In the genomic region with DNA sequence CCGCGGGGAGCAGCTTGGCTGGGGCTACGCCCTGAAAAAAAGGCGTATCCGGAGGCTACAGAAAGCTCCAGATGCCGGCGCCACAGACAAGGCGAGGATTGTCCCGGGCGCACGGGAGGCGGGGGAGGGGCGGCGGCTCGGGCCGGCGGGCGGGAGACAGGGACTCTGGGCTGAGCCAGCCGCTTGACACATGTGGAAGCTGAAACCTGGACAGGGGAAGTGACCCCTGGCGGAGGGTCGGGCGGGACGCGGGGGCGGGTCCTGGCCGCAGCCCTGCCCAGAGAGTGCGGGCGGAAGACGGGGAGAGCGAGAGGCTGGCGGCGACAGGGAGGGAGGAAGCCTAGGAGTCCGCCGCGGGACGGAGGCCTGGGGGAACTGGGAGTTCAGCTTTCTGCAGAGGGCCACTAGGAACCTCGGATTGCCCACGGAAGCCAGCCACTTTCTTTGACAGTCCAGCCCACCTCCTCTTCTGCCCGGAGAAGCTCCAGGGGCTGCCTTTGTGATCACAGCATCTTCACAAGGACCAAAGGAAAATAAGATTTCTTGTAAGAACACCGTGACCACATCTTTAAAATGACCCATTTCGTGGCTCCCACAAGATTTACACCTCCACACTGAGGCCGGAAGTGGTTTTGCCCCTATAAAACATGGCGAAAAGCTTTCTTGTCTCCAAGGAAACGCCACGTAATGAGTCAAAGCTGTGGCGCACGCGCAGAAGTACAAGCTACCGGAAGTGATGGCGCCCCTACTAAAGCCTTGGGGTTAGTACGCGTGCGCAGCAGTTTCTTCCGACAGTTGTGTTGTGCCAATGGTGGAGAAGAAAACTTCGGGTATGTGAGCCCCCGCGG, we compare ENCODE assay signal across 8 cellular contexts. TPM values are rescaled to one million over a fixed set of nuclear protein-coding genes. Genes with fewer than 3 reads are reported as not detected.
DNase-seq lines count a peak whose midpoint lies in the region; TF ChIP-seq lines count a peak whose summit lies in the region.

A gene with protein sequence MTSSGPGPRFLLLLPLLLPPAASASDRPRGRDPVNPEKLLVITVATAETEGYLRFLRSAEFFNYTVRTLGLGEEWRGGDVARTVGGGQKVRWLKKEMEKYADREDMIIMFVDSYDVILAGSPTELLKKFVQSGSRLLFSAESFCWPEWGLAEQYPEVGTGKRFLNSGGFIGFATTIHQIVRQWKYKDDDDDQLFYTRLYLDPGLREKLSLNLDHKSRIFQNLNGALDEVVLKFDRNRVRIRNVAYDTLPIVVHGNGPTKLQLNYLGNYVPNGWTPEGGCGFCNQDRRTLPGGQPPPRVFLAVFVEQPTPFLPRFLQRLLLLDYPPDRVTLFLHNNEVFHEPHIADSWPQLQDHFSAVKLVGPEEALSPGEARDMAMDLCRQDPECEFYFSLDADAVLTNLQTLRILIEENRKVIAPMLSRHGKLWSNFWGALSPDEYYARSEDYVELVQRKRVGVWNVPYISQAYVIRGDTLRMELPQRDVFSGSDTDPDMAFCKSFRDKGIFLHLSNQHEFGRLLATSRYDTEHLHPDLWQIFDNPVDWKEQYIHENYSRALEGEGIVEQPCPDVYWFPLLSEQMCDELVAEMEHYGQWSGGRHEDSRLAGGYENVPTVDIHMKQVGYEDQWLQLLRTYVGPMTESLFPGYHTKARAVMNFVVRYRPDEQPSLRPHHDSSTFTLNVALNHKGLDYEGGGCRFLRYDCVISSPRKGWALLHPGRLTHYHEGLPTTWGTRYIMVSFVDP (minus strand): TSS at position 194 of the 848 bp plus-strand sequence. CDS start 307 bp downstream, outside the sequence.
ZNHIT1 (plus strand) TSS at position 778 of the 848 bp plus-strand sequence; CDS start at position 809, 31 bp downstream.

- H3K27ac ChIP-seq in subcutaneous abdominal adipose tissue (ENCODE audit: low read depth, low read length): peak within 1 kb of the TSS; percentile 96

- H3K4me1 ChIP-seq in neuron (ENCODE audit: insufficient read depth, low read length) (peaks cover 14% of the 10 kb centered on the region), subcutaneous abdominal adipose tissue (ENCODE audit: control insufficient read depth in 5 of 5, insufficient read depth in 5 of 5, low read length in 5 of 5) (peaks cover 6 to 47% (median 41%) of the 10 kb centered on the region in 5 donors)

- H2AFZ ChIP-seq in neuron (ENCODE audit: low read depth, low read length): peak within 1 kb of the TSS; percentile 42

- POLR2A ChIA-PET in HEK293T (lab: Yijun Ruan, JAX): interaction anchor here (0.8 to 5.3 kb wide), 20 partner anchors 9 to 343 kb away, joined by 3 to 38 read pairs (median 4); partner anchors contain the start of genes CLDN15, FIS1, MOGAT3 and SRRT

- no peaks in the 10 kb centered on the region for H3K27me3 ChIP-seq in neuron (ENCODE audit: insufficient read depth, low read length)
- H3K27me3 ChIP-seq in subcutaneous abdominal adipose tissue (ENCODE audit: control insufficient read depth in 5 of 5, insufficient read depth in 4 of 5, low read length in 5 of 5): no peaks in the 10 kb centered on the region

- CTCF ChIA-PET in HEK293T (lab: Yijun Ruan, JAX): interaction anchor here (0.7 to 2.4 kb wide), 8 partner anchors 17 to 80 kb away, joined by 3 to 7 read pairs (median 4); no protein-coding TSS in a partner anchor

- no peaks in the 10 kb centered on the region for H3K9me3 ChIP-seq in neuron (ENCODE audit: low read length)
- no peaks in the 10 kb centered on the region for H3K9me3 ChIP-seq in subcutaneous abdominal adipose tissue (ENCODE audit: control insufficient read depth in 5 of 5, low read length in 5 of 5)

- in situ Hi-C loops in SK-MEL-5 (cut with HindIII; ENCODE audit: low pct_unique_long_range_greater_than_20kb, low sequenced_read_pairs): no loop called here

- DNase-seq in GF-D8 (lab: John Stamatoyannopoulos, UW): peak; percentile 91
- peak; percentile 98 for DNase-seq in HEK293T (ENCODE audit: extremely low spot score)
- DNase-seq in MV-4-11 (lab: John Stamatoyannopoulos, UW): peak; percentile 97
- peak; percentile 100 for DNase-seq in SK-MEL-5 (ENCODE audit: low read depth, low spot score)
- DNase-seq in activated naive CD4-positive, alpha-beta T cell treated with Interleukin-2 at 50 U/mL for 16 hours: peak; percentile 95
- DNase-seq in foreskin melanocyte: peak; percentile 96

- H3K4me3 ChIP-seq in neuron (ENCODE audit: low read length): peak within 1 kb of the TSS; percentile 68
- peak within 1 kb of the TSS; percentile 76 to 97 (median 84) for H3K4me3 ChIP-seq in subcutaneous abdominal adipose tissue (ENCODE audit: low read depth in 1 of 5, low read length in 5 of 5)

- peak within 1 kb of the TSS; percentile 56 to 94 (median 87) for H3K9ac ChIP-seq in subcutaneous abdominal adipose tissue (ENCODE audit: low read length in 5 of 5)

- H3K36me3 ChIP-seq in neuron (ENCODE audit: insufficient read depth, low read length): peaks cover 5% of the 10 kb centered on the region
- H3K36me3 ChIP-seq in subcutaneous abdominal adipose tissue (ENCODE audit: control insufficient read depth in 5 of 5, insufficient read depth in 5 of 5, low read length in 5 of 5): peaks cover 0 to 26% (median 18%) of the 10 kb centered on the region in 5 donors

TF ChIP-seq in HEK293T, 16 proteins besides CTCF, POLR2A, EP300 and RAD21:
- peak; percentile 33; the same call in 1 of the 2 replicates for TF ChIP-seq ELF4 (IDR thresholded peaks at IDR 0.05)
- no peak for TF ChIP-seq L3MBTL2 (conservative IDR thresholded peaks at IDR 0.05)
- TF ChIP-seq TARDBP (IDR thresholded peaks at IDR 0.05): no peak
- TF ChIP-seq SP1 (IDR thresholded peaks at IDR 0.05): no peak
- no peak for TF ChIP-seq HDGF (IDR thresholded peaks at IDR 0.05; ENCODE audit: borderline replicate concordance)
- TF ChIP-seq NFRKB (IDR thresholded peaks at IDR 0.05): no peak
- no peak for TF ChIP-seq FOXM1 (IDR thresholded peaks at IDR 0.05; ENCODE audit: borderline replicate concordance)
- no peak for TF ChIP-seq FOXK2 (IDR thresholded peaks at IDR 0.05)
- TF ChIP-seq, protein P1, sequence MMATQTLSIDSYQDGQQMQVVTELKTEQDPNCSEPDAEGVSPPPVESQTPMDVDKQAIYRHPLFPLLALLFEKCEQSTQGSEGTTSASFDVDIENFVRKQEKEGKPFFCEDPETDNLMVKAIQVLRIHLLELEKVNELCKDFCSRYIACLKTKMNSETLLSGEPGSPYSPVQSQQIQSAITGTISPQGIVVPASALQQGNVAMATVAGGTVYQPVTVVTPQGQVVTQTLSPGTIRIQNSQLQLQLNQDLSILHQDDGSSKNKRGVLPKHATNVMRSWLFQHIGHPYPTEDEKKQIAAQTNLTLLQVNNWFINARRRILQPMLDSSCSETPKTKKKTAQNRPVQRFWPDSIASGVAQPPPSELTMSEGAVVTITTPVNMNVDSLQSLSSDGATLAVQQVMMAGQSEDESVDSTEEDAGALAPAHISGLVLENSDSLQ (IDR thresholded peaks at IDR 0.05): no peak; the same call in none of the 2 replicates
- TF ChIP-seq CTBP1 (IDR thresholded peaks at IDR 0.05; ENCODE audit: borderline replicate concordance): no peak
- TF ChIP-seq FOXA1 (IDR thresholded peaks at IDR 0.05): no peak
- TF ChIP-seq ZNF384 (IDR thresholded peaks at IDR 0.05): no peak
- TF ChIP-seq LEF1 (IDR thresholded peaks at IDR 0.05; ENCODE audit: borderline replicate concordance): no peak
- peak; percentile 81 for TF ChIP-seq ARNT (IDR thresholded peaks at IDR 0.05)
- no peak for TF ChIP-seq SUZ12 (IDR thresholded peaks at IDR 0.05)
- no peak for TF ChIP-seq BHLHE40 (IDR thresholded peaks at IDR 0.05; ENCODE audit: borderline replicate concordance)

RNA-seq across cellular contexts. Expression of the first gene that starts in this region (rescaled TPM):
- 275 and 325 TPM in 2 replicates for total RNA-seq in SK-MEL-5 (2014; rRNA removed; shearing (Covaris generic))
- polyA plus RNA-seq in SK-MEL-5 (2015; cell fraction: cytosol; rRNA removed): 876 and 962 TPM in 2 replicates
- 346 and 455 TPM in 2 replicates for polyA plus RNA-seq in SK-MEL-5 (2015; cell fraction: nucleus; rRNA removed)

RNA-seq across cellular contexts. Expression of gene ZNHIT1, which starts in this region (rescaled TPM):
- total RNA-seq in SK-MEL-5 (2014; rRNA removed; shearing (Covaris generic)): 211 and 241 TPM in 2 replicates
- 120 and 185 TPM in 2 replicates for polyA plus RNA-seq in SK-MEL-5 (2015; cell fraction: cytosol; rRNA removed)
- polyA plus RNA-seq in SK-MEL-5 (2015; cell fraction: nucleus; rRNA removed): 54.5 and 74.8 TPM in 2 replicates

Comparison
In these comparisons a context has a peak if more than half of its experiments do, and no peak if none do; other contexts are left out.
1. Peak in every context shown above with its lines: DNase-seq, H3K4me3 ChIP-seq and H3K27ac ChIP-seq.